1 cellular context compared by ENCODE assay signal in genomic region chrX:148836741-148837140, GRCh38.
TF ChIP-seq lines count a peak whose summit lies in the region.

No MANE protein-coding gene starts in this region.

TF ChIP-seq in H1, 55 proteins besides CTCF, POLR2A, EP300 and RAD21 (continued from another document):
- TF ChIP-seq CHD7 (IDR thresholded peaks at IDR 0.05; ENCODE audit: insufficient replicate concordance, low read length), result no peak
